9 cellular contexts compared by ENCODE assay signal in genomic region chr12:16346931-16347330, GRCh38. TPM values are rescaled to one million over a fixed set of nuclear protein-coding genes. Genes with fewer than 3 reads are reported as not detected.
DNase-seq lines count a peak whose midpoint lies in the region; ATAC-seq and TF ChIP-seq lines count a peak whose summit lies in the region.
"Had no signal": no experiment of that assay in that cellular context is flagged by ENCODE, and none has a peak within 500 bp of the region (broad histone marks: within the 10 kb centered on the region; RNA-seq: fewer than 3 reads in every experiment).

No MANE protein-coding gene starts in this region.

- intact Hi-C loops in prostate gland (cut with DNase I): no loop called here

- H3K27me3 Mint-ChIP-seq in GM23338 (ENCODE audit: insufficient read depth, low read depth, poor library complexity) (peaks cover 2% of the 10 kb centered on the region), glutamatergic neuron (ENCODE audit: unreplicated experiment) (peaks cover 3% of the 10 kb centered on the region)

- H3K9me3 ChIP-seq in prostate gland: no peaks in the 10 kb centered on the region

- DNase-seq in GM23338 (ENCODE audit: low spot score) (no peak), glutamatergic neuron (no peak), prostate gland (ENCODE audit: low spot score) (no peak), NCI-H1105 treated with DMSO at 0.1 percent for 48 hours (lab: John Stamatoyannopoulos, UW) (no peak), NCI-H2196 (lab: John Stamatoyannopoulos, UW; ENCODE audit: unreplicated experiment) (no peak)
- DNase-seq: activated naive CD8-positive, alpha-beta T cell treated with anti-CD3 and anti-CD28 coated beads, Interleukin-2, amount 10 ng/mL, durations not matched to agents 7 days and 5 days had no signal

- H4K20me1 ChIP-seq in GM23338 (replicated peaks; ENCODE audit: insufficient read depth): peaks cover 25% of the 10 kb centered on the region

- ATAC-seq in GM23338: peak; percentile 9
- ATAC-seq in GM18861 (IDR thresholded peaks at IDR 0.05; ENCODE audit: unreplicated experiment): no peak
- ATAC-seq in HG03439 (IDR thresholded peaks at IDR 0.05; ENCODE audit: unreplicated experiment): no peak

- H3K9me3 Mint-ChIP-seq in GM23338 (no peaks in the 10 kb centered on the region; the same call in 2 of the 3 replicates), glutamatergic neuron (ENCODE audit: unreplicated experiment) (no peaks in the 10 kb centered on the region)

- H3K4me3 Mint-ChIP-seq in GM23338 (peak overlapping the region; percentile 95), glutamatergic neuron (ENCODE audit: unreplicated experiment) (peak overlapping the region; percentile 88)
- H3K4me3 Mint-ChIP-seq: activated naive CD8-positive, alpha-beta T cell treated with anti-CD3 and anti-CD28 coated beads, Interleukin-2, amount 10 ng/mL, durations not matched to agents 7 days and 5 days had no signal

- H3K27ac Mint-ChIP-seq in GM23338: peak overlapping the region; percentile 94
- H3K27ac Mint-ChIP-seq in glutamatergic neuron (ENCODE audit: unreplicated experiment): no peak overlapping the region
- H3K27ac Mint-ChIP-seq: activated naive CD8-positive, alpha-beta T cell treated with anti-CD3 and anti-CD28 coated beads, Interleukin-2, amount 10 ng/mL, durations not matched to agents 7 days and 5 days had no signal

- TF ChIP-seq CTCF in GM23338 (conservative IDR thresholded peaks at IDR 0.05; ENCODE audit: low read depth in 2 of 2) (no peak), VCaP (conservative IDR thresholded peaks at IDR 0.05) (no peak), glutamatergic neuron (IDR thresholded peaks at IDR 0.05; ENCODE audit: partially characterized antibody, unreplicated experiment) (no peak), prostate gland (IDR thresholded peaks at IDR 0.05) (no peak)

- H3K4me1 Mint-ChIP-seq in GM23338: peaks cover 45% of the 10 kb centered on the region
- H3K4me1 Mint-ChIP-seq in glutamatergic neuron (ENCODE audit: low read depth, unreplicated experiment): peaks cover 22% of the 10 kb centered on the region
- H3K4me1 Mint-ChIP-seq: activated naive CD8-positive, alpha-beta T cell treated with anti-CD3 and anti-CD28 coated beads, Interleukin-2, amount 10 ng/mL, durations not matched to agents 7 days and 5 days had no signal

- WGBS in prostate gland: 58% methylated on average over 6 of the region's 6 CpGs

- H3K27me3 ChIP-seq in GM23338 (ENCODE audit: insufficient read depth): no peaks in the 10 kb centered on the region
- H3K27me3 ChIP-seq in prostate gland (replicated peaks; ENCODE audit: insufficient read depth): no peaks in the 10 kb centered on the region

- H3K9me2 ChIP-seq in GM23338 (ENCODE audit: insufficient read depth): no peaks in the 10 kb centered on the region

- H3K36me3 Mint-ChIP-seq in GM23338 (ENCODE audit: low read depth): peaks cover 29% of the 10 kb centered on the region
- H3K36me3 Mint-ChIP-seq in glutamatergic neuron (ENCODE audit: unreplicated experiment): no peaks in the 10 kb centered on the region
- H3K36me3 Mint-ChIP-seq: activated naive CD8-positive, alpha-beta T cell treated with anti-CD3 and anti-CD28 coated beads, Interleukin-2, amount 10 ng/mL, durations not matched to agents 7 days and 5 days had no signal

- TF ChIP-seq POLR2A in prostate gland (IDR thresholded peaks at IDR 0.05): no peak

- H3K79me2 ChIP-seq in GM23338 (replicated peaks; ENCODE audit: insufficient read depth): peaks cover 56% of the 10 kb centered on the region

- H3K36me3 ChIP-seq in GM23338 (ENCODE audit: insufficient read depth): peaks cover 6% of the 10 kb centered on the region; the same call in 1 of the 2 replicates
- no peaks in the 10 kb centered on the region for H3K36me3 ChIP-seq in prostate gland

- peak overlapping the region; percentile 71 for H3K4me3 ChIP-seq in GM23338
- peak overlapping the region; percentile 36 to 42 for H3K4me3 ChIP-seq in prostate gland

- H3K4me2 ChIP-seq in GM23338: peak overlapping the region; percentile 57

- H3K4me1 ChIP-seq in GM23338 (ENCODE audit: insufficient read depth) (peaks cover 25% of the 10 kb centered on the region), prostate gland (replicated peaks) (no peaks in the 10 kb centered on the region)

- H3F3A ChIP-seq in GM23338 (replicated peaks; ENCODE audit: low read depth): no peaks in the 10 kb centered on the region

- H2AFZ ChIP-seq in GM23338: peak overlapping the region; percentile 10; the same call in 1 of the 2 replicates

- peak overlapping the region; percentile 67; the same call in 1 of the 2 replicates for H3K27ac ChIP-seq in GM23338 (ENCODE audit: low read depth)
- H3K27ac ChIP-seq in VCaP: peak overlapping the region; percentile 78
- peak overlapping the region; percentile 77 to 79 for H3K27ac ChIP-seq in prostate gland

TF ChIP-seq in GM23338, 12 proteins besides CTCF, POLR2A, EP300 and RAD21 (continues in another document):
- TF ChIP-seq ZNF114 (CRISPR knock-in tag; IDR thresholded peaks at IDR 0.05): no peak
- no peak for TF ChIP-seq POLR2AphosphoS5 (IDR thresholded peaks at IDR 0.05; ENCODE audit: low read depth)
- no peak for TF ChIP-seq EZH2phosphoT487 (IDR thresholded peaks at IDR 0.05; ENCODE audit: unreplicated experiment)
- TF ChIP-seq JUNB (IDR thresholded peaks at IDR 0.05; ENCODE audit: unreplicated experiment): no peak
- no peak for TF ChIP-seq ZNF462 (CRISPR knock-in tag; IDR thresholded peaks at IDR 0.05)
- no peak for TF ChIP-seq CREB1 (CRISPR knock-in tag; IDR thresholded peaks at IDR 0.05; ENCODE audit: low read depth)
- no peak for TF ChIP-seq NANOG (IDR thresholded peaks at IDR 0.05; ENCODE audit: borderline replicate concordance)
- no peak for TF ChIP-seq STAT1 (IDR thresholded peaks at IDR 0.05; ENCODE audit: unreplicated experiment)
- no peak for TF ChIP-seq EZH2 (IDR thresholded peaks at IDR 0.05; ENCODE audit: low read depth, unreplicated experiment)

RNA-seq across cellular contexts. Expression of gene MGST1, which starts 0.5 kb away (rescaled TPM):
- 297 and 354 TPM in 2 replicates for total RNA-seq in GM23338 (2014; rRNA removed; shearing (Covaris generic))
- 1,275 and 1,400 TPM in 2 replicates for polyA plus RNA-seq in GM23338 (2016; fragmentation: Nextera tagmentation; extraction: Ambion mirVana)
- total RNA-seq in glutamatergic neuron (ENCODE audit: unreplicated experiment) (5.7 TPM), prostate gland (100 to 1,000 TPM in 1 of 2 donors, 10 to 100 TPM in 1; 28.4 to 218 TPM)
